ENCODE assay signal across 19 cellular contexts in the genomic region with DNA sequence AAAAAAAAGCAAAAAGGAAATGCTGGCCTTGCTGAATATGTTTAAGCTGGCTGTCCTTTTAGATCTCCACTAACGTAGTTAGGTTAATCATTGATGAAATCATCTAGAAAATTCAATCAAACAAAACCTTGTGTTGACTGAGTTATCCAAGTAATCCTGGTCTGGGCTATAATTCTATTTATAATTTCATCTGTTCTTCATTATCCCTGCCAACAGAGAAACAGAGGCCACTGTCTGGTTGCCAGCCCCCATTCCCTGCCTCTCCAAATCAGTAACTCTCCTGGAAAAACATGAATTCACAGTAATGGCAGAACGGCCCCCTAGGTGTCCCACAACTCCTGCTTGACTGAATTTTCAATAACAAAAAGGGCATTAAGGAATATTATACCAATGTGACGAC. TPM values are rescaled to one million over a fixed set of nuclear protein-coding genes. Genes with fewer than 3 reads are reported as not detected.
DNase-seq lines count a peak whose midpoint lies in the region; ATAC-seq, FAIRE-seq and TF ChIP-seq lines count a peak whose summit lies in the region.
"Had no signal": no experiment of that assay in that cellular context is flagged by ENCODE, and none has a peak within 500 bp of the region (broad histone marks: within the 10 kb centered on the region; RNA-seq: fewer than 3 reads in every experiment).

No MANE protein-coding gene starts in this region.

- no peaks in the 10 kb centered on the region for H3K9me3 ChIP-seq in CD4-positive, alpha-beta T cell (ENCODE audit: control insufficient read depth, low read length)
- H3K9me3 ChIP-seq in Loucy (ENCODE audit: insufficient read depth, low read depth, low read length) (no peaks in the 10 kb centered on the region), H1 (ENCODE audit: insufficient read depth in 2 of 2, low read depth in 1 of 2, low read length in 1 of 2) (no peaks in the 10 kb centered on the region), suprapubic skin (no peaks in the 10 kb centered on the region)
- H3K9me3 ChIP-seq: right atrium auricular region had no signal

- no peak overlapping the region for H3K4me3 ChIP-seq in Loucy (ENCODE audit: low read length, poor library complexity, severe bottlenecking)
- H3K4me3 ChIP-seq in H1 (ENCODE audit: extremely low read depth in 1 of 4, insufficient read depth in 2 of 4, low read depth in 3 of 4, low read length in 4 of 4): no peak overlapping the region
- no peak overlapping the region for H3K4me3 ChIP-seq in mesendoderm (ENCODE audit: low read length)
- no peak overlapping the region for H3K4me3 ChIP-seq in suprapubic skin
- H3K4me3 ChIP-seq: right atrium auricular region had no signal

- no peak overlapping the region for H4K5ac ChIP-seq in H1 (ENCODE audit: insufficient read length, low read depth, low read length)
- no peak overlapping the region for H4K5ac ChIP-seq in mesendoderm (ENCODE audit: low read length)

- peak overlapping the region; percentile 37 for H3K27ac Mint-ChIP-seq in CD4-positive, alpha-beta T cell
- peak overlapping the region; percentile 23 to 59 for H3K27ac Mint-ChIP-seq in natural killer cell treated with Interleukin-12 subunit alpha and Interleukin-12 subunit beta and Interleukin-15 and Interleukin-18, amount 100 ng/mL, for 72 hours

- no peak for DNase-seq in CD4-positive, alpha-beta T cell
- DNase-seq in H1 (ENCODE audit: low read depth in 1 of 2, low spot score in 2 of 2) (no peak), mesendoderm (no peak), suprapubic skin (ENCODE audit: low spot score in 2 of 2) (no peak), GM12891 (ENCODE audit: insufficient read length, low spot score) (no peak)
- no peak for DNase-seq in natural killer cell treated with Interleukin-12 subunit alpha and Interleukin-12 subunit beta and Interleukin-15 and Interleukin-18, amount 100 ng/mL, for 72 hours (ENCODE audit: low spot score)
- no peak for DNase-seq in stimulated activated naive CD8-positive, alpha-beta T cell treated with anti-CD3 and anti-CD28 coated beads, Interleukin-15, Interleukin-2, amounts not matched to agents 100 U/mL and 50 U/mL, for 24 hours
- DNase-seq: activated CD4-positive, CD25-positive, alpha-beta regulatory T cell; activated naive CD4-positive, alpha-beta T cell treated with anti-CD3 and anti-CD28 coated beads for 36 hours; C1 segment of cervical spinal cord; effector CD4-positive, alpha-beta T cell; GOT3; left ventricle myocardium superior; naive thymus-derived CD8-positive, alpha-beta T cell; NCI-H187; NCI-H774; RPMI8226 had no signal

- ATAC-seq in CD4-positive, alpha-beta T cell (ENCODE audit: poor library complexity): no peak
- ATAC-seq in natural killer cell treated with Interleukin-12 subunit alpha and Interleukin-12 subunit beta and Interleukin-15 and Interleukin-18, amount 100 ng/mL, for 72 hours: no peak
- ATAC-seq in stimulated activated naive CD8-positive, alpha-beta T cell treated with anti-CD3 and anti-CD28 coated beads, Interleukin-15, Interleukin-2, amounts not matched to agents 100 U/mL and 50 U/mL, for 24 hours: no peak
- ATAC-seq: left ventricle myocardium superior; naive thymus-derived CD8-positive, alpha-beta T cell had no signal

- H3K36me3 Mint-ChIP-seq in CD4-positive, alpha-beta T cell (ENCODE audit: low read depth): peaks cover 35% of the 10 kb centered on the region
- H3K36me3 Mint-ChIP-seq in natural killer cell treated with Interleukin-12 subunit alpha and Interleukin-12 subunit beta and Interleukin-15 and Interleukin-18, amount 100 ng/mL, for 72 hours: no peaks in the 10 kb centered on the region

- H3K56ac ChIP-seq in H1 (replicated peaks; ENCODE audit: insufficient read length, low read depth, low read length): no peak overlapping the region
- no peak overlapping the region for H3K56ac ChIP-seq in mesendoderm (ENCODE audit: low read length)

- peaks cover 34% of the 10 kb centered on the region for H3K4me1 ChIP-seq in Loucy (ENCODE audit: insufficient read depth, low read length, poor library complexity, severe bottlenecking)
- peaks cover 0 to 3% (median 0%) of the 10 kb centered on the region in 4 experiments; a peak in 1 of 7 replicates for H3K4me1 ChIP-seq in H1 (replicated peaks in 1 of 4; ENCODE audit: control insufficient read depth in 3 of 4, insufficient read depth in 4 of 4, low read length in 3 of 4)
- H3K4me1 ChIP-seq in mesendoderm (ENCODE audit: control insufficient read depth, low read depth, low read length): no peaks in the 10 kb centered on the region
- no peaks in the 10 kb centered on the region for H3K4me1 ChIP-seq in suprapubic skin
- H3K4me1 ChIP-seq: right atrium auricular region had no signal

- H2BK5ac ChIP-seq in H1 (ENCODE audit: low read depth, low read length) (no peak overlapping the region), mesendoderm (ENCODE audit: low read length) (no peak overlapping the region)

- 71% methylated on average over 3 of the region's 3 CpGs; no CpG with 5 or more reads in 1 of the 2 experiments for WGBS in H1 (ENCODE audit: extremely low coverage in 1 of 2, insufficient coverage in 1 of 2, insufficient read length in 1 of 2, insufficient replicate concordance in 2 of 2, low coverage in 1 of 2, low lambda C conversion rate in 2 of 2, missing lambda C conversion rate in 1 of 2), 2 experiments
- no CpG with 5 or more reads among the region's 3 CpGs for WGBS in mesendoderm (ENCODE audit: extremely low coverage, insufficient coverage, low lambda C conversion rate)
- WGBS in suprapubic skin: 77% methylated on average over 3 of the region's 3 CpGs

- H3K79me1 ChIP-seq in H1 (ENCODE audit: low read depth, low read length): no peaks in the 10 kb centered on the region
- no peaks in the 10 kb centered on the region for H3K79me1 ChIP-seq in mesendoderm (ENCODE audit: low read length)

- no peak overlapping the region for H3K4me2 ChIP-seq in Loucy (ENCODE audit: low read depth, low read length, poor library complexity, severe bottlenecking)
- H3K4me2 ChIP-seq in H1 (ENCODE audit: insufficient read depth in 1 of 2, low read depth in 2 of 2, low read length in 2 of 2): no peak overlapping the region
- H3K4me2 ChIP-seq in mesendoderm (ENCODE audit: low read length): no peak overlapping the region

- no peaks in the 10 kb centered on the region for H3F3A ChIP-seq in Loucy (ENCODE audit: low read depth)

- no peak overlapping the region for H3K4me3 Mint-ChIP-seq in CD4-positive, alpha-beta T cell
- no peak overlapping the region for H3K4me3 Mint-ChIP-seq in natural killer cell treated with Interleukin-12 subunit alpha and Interleukin-12 subunit beta and Interleukin-15 and Interleukin-18, amount 100 ng/mL, for 72 hours
- H3K4me3 Mint-ChIP-seq: activated naive CD4-positive, alpha-beta T cell treated with anti-CD3 and anti-CD28 coated beads for 36 hours had no signal

- H3K27me3 ChIP-seq in CD4-positive, alpha-beta T cell (ENCODE audit: control insufficient read depth, insufficient read depth, low read length): no peaks in the 10 kb centered on the region
- H3K27me3 ChIP-seq in Loucy (ENCODE audit: insufficient read depth, low read length, poor library complexity, severe bottlenecking): no peaks in the 10 kb centered on the region
- no peaks in the 10 kb centered on the region for H3K27me3 ChIP-seq in H1 (replicated peaks in 1 of 4; ENCODE audit: control insufficient read depth in 3 of 4, extremely low read depth in 1 of 4, insufficient read depth in 3 of 4, low read length in 3 of 4)
- H3K27me3 ChIP-seq in mesendoderm (ENCODE audit: insufficient read depth, low read length, poor library complexity): no peaks in the 10 kb centered on the region
- H3K27me3 ChIP-seq in suprapubic skin: no peaks in the 10 kb centered on the region
- H3K27me3 ChIP-seq: right atrium auricular region had no signal

- no peak for TF ChIP-seq POLR2A in H1 (IDR thresholded peaks at IDR 0.05; ENCODE audit: control extremely low read depth in 1 of 2, low read depth in 2 of 2, low read length in 2 of 2)
- TF ChIP-seq POLR2A in suprapubic skin (IDR thresholded peaks at IDR 0.05): no peak
- no peak for TF ChIP-seq POLR2A in GM12891 (IDR thresholded peaks at IDR 0.05; ENCODE audit: low read depth, low read length)

- H3K18ac ChIP-seq in H1 (ENCODE audit: extremely low read depth, low read length) (no peak overlapping the region), mesendoderm (ENCODE audit: low read length) (no peak overlapping the region)

- H2BK120ac ChIP-seq in H1 (replicated peaks; ENCODE audit: low read depth, low read length) (no peak overlapping the region), mesendoderm (ENCODE audit: low read depth, low read length) (no peak overlapping the region)

- H2AK5ac ChIP-seq in H1 (ENCODE audit: low read depth, low read length) (no peak overlapping the region), mesendoderm (ENCODE audit: low read length) (no peak overlapping the region)

- H4K8ac ChIP-seq in H1 (ENCODE audit: extremely low read depth, insufficient read depth, low read length) (no peak overlapping the region), mesendoderm (ENCODE audit: low read depth, low read length) (no peak overlapping the region)

- H4K20me1 ChIP-seq in Loucy (ENCODE audit: insufficient read depth, low read length, poor library complexity, severe bottlenecking) (peaks cover 3% of the 10 kb centered on the region), H1 (replicated peaks in 1 of 2; ENCODE audit: control insufficient read depth in 1 of 2, insufficient read depth in 2 of 2, low read length in 2 of 2) (no peaks in the 10 kb centered on the region)

- H3K9ac ChIP-seq in Loucy (ENCODE audit: low read depth, low read length, poor library complexity, severe bottlenecking) (no peak overlapping the region), H1 (replicated peaks in 1 of 4; ENCODE audit: extremely low read depth in 1 of 4, low read depth in 3 of 4, low read length in 3 of 4) (no peak overlapping the region), mesendoderm (ENCODE audit: low read length) (no peak overlapping the region)

- H3K4ac ChIP-seq in H1 (replicated peaks; ENCODE audit: insufficient read length, low read depth, low read length) (no peak overlapping the region), mesendoderm (ENCODE audit: low read depth, low read length) (no peak overlapping the region)

- H2AFZ ChIP-seq in Loucy (ENCODE audit: low read length) (no peak overlapping the region), H1 (ENCODE audit: low read length) (no peak overlapping the region)

- no peaks in the 10 kb centered on the region for H3K27me3 Mint-ChIP-seq in CD4-positive, alpha-beta T cell
- no peaks in the 10 kb centered on the region for H3K27me3 Mint-ChIP-seq in natural killer cell treated with Interleukin-12 subunit alpha and Interleukin-12 subunit beta and Interleukin-15 and Interleukin-18, amount 100 ng/mL, for 72 hours
- H3K27me3 Mint-ChIP-seq: naive thymus-derived CD8-positive, alpha-beta T cell had no signal

- no peak for TF ChIP-seq EP300 in H1 (IDR thresholded peaks at IDR 0.05; ENCODE audit: borderline replicate concordance in 1 of 2, low read depth in 2 of 2, low read length in 2 of 2)
- TF ChIP-seq EP300 in suprapubic skin (IDR thresholded peaks at IDR 0.05): no peak

- H3K14ac ChIP-seq in H1 (ENCODE audit: insufficient read length): no peak overlapping the region

- H2BK20ac ChIP-seq in H1 (ENCODE audit: low read length): no peak overlapping the region

- no peak overlapping the region for H2BK12ac ChIP-seq in H1 (ENCODE audit: low read depth, low read length)

- H3K23ac ChIP-seq in H1 (ENCODE audit: insufficient read length) (no peak overlapping the region), mesendoderm (ENCODE audit: low read length) (no peak overlapping the region)

- CTCF ChIA-PET in CD4-positive, alpha-beta T cell (lab: Charles Lee): interaction anchor here (0.6 to 1.3 kb wide), 3 partner anchors 8 to 91 kb away, joined by 3 to 6 read pairs (median 4); no protein-coding TSS in a partner anchor
- CTCF ChIA-PET in H1 (lab: Charles Lee; ENCODE audit: partially characterized antibody): interaction anchor here (1.1 kb wide), 1 partner anchor 69 kb away, joined by 3 read pairs; no protein-coding TSS in a partner anchor

- H2BK15ac ChIP-seq in H1 (ENCODE audit: low read length): no peak overlapping the region
- no peak overlapping the region for H2BK15ac ChIP-seq in mesendoderm (replicated peaks; ENCODE audit: low read depth)

- POLR2A ChIA-PET in CD4-positive, alpha-beta T cell (lab: Charles Lee): no interaction called here
- POLR2A ChIA-PET in H1 (lab: Charles Lee; ENCODE audit: partially characterized antibody): no interaction called here

- FAIRE-seq in H1 (lab: Jason Lieb, UNC) (no peak), GM12891 (lab: Jason Lieb, UNC) (no peak)

- intact Hi-C loops in CD4-positive, alpha-beta T cell (cut with DNase I, micrococcal nuclease): loop anchor here in 1 of 2 experiments (5.0 kb wide), 1 partner anchor 100 kb away; no protein-coding TSS in a partner anchor

- peaks cover 43% of the 10 kb centered on the region; the same call in 1 of the 2 replicates for H3K79me2 ChIP-seq in Loucy (ENCODE audit: insufficient read depth, low read length)
- no peaks in the 10 kb centered on the region for H3K79me2 ChIP-seq in H1 (ENCODE audit: control insufficient read depth in 1 of 2, insufficient read depth in 2 of 2, low read length in 2 of 2)
- H3K79me2 ChIP-seq in mesendoderm (ENCODE audit: control insufficient read depth, insufficient read depth, low read length): no peaks in the 10 kb centered on the region

- H3K4me1 Mint-ChIP-seq in CD4-positive, alpha-beta T cell (ENCODE audit: low read depth): peaks cover 77% of the 10 kb centered on the region
- peaks cover 58 to 62% of the 10 kb centered on the region in 2 donors for H3K4me1 Mint-ChIP-seq in natural killer cell treated with Interleukin-12 subunit alpha and Interleukin-12 subunit beta and Interleukin-15 and Interleukin-18, amount 100 ng/mL, for 72 hours (ENCODE audit: low read depth in 2 of 2)

- H3K36me3 ChIP-seq in Loucy (ENCODE audit: insufficient read depth, low read length): no peaks in the 10 kb centered on the region
- no peaks in the 10 kb centered on the region for H3K36me3 ChIP-seq in H1 (ENCODE audit: control insufficient read depth in 2 of 4, insufficient read depth in 4 of 4, low read length in 3 of 4)
- no peaks in the 10 kb centered on the region for H3K36me3 ChIP-seq in mesendoderm (ENCODE audit: control insufficient read depth, insufficient read depth, low read length)
- no peaks in the 10 kb centered on the region for H3K36me3 ChIP-seq in suprapubic skin
- H3K36me3 ChIP-seq: right atrium auricular region had no signal

- no peaks in the 10 kb centered on the region for H3K9me2 ChIP-seq in Loucy (replicated peaks; ENCODE audit: low read depth, low read length)

- no peaks in the 10 kb centered on the region for H3K9me3 Mint-ChIP-seq in CD4-positive, alpha-beta T cell
- no peaks in the 10 kb centered on the region for H3K9me3 Mint-ChIP-seq in natural killer cell treated with Interleukin-12 subunit alpha and Interleukin-12 subunit beta and Interleukin-15 and Interleukin-18, amount 100 ng/mL, for 72 hours
- H3K9me3 Mint-ChIP-seq: activated naive CD4-positive, alpha-beta T cell treated with anti-CD3 and anti-CD28 coated beads for 36 hours; naive thymus-derived CD8-positive, alpha-beta T cell had no signal

- peak; percentile 17 to 26; a peak in 2 of 4 replicates for TF ChIP-seq RAD21 in H1 (IDR thresholded peaks at IDR 0.05 in 1 of 2, conservative IDR thresholded peaks at IDR 0.05 in 1 of 2; ENCODE audit: low read depth in 2 of 2, low read length in 2 of 2)

- no peak overlapping the region for H3K27ac ChIP-seq in CD4-positive, alpha-beta T cell (ENCODE audit: low read depth, low read length)
- H3K27ac ChIP-seq in H1 (ENCODE audit: low read depth, low read length): no peak overlapping the region
- H3K27ac ChIP-seq in mesendoderm (ENCODE audit: low read depth, low read length): no peak overlapping the region
- no peak overlapping the region for H3K27ac ChIP-seq in suprapubic skin
- H3K27ac ChIP-seq: right atrium auricular region had no signal

- no peaks in the 10 kb centered on the region for H3K23me2 ChIP-seq in H1 (ENCODE audit: low read depth, low read length)

- no peak for TF ChIP-seq CTCF in CD4-positive, alpha-beta T cell (IDR thresholded peaks at IDR 0.05)
- TF ChIP-seq CTCF in Loucy (conservative IDR thresholded peaks at IDR 0.05; ENCODE audit: low read length) (peak; percentile 27; the same call in 1 of the 2 replicates), H1 (IDR thresholded peaks at IDR 0.05; ENCODE audit: control extremely low read depth in 1 of 3, insufficient read depth in 1 of 3, low read depth in 1 of 3, low read length in 3 of 3) (no peak), suprapubic skin (IDR thresholded peaks at IDR 0.05) (no peak)

- no peak overlapping the region for H4K91ac ChIP-seq in H1 (replicated peaks; ENCODE audit: insufficient read length, low read length)

RNA-seq across cellular contexts. Expression of a gene that starts 24.6 kb away (rescaled TPM):
- 100 to 1,000 TPM; 184 to 209 TPM for total RNA-seq in CD4-positive, alpha-beta T cell
- total RNA-seq in H1 (2021; fragmentation: NEBNext Ultra II Directional; extraction: Animal tissue kit (Norgen Biotek cat#: 25700)): 1.3 and 1.6 TPM in 2 replicates
- 0.24 and 0.33 TPM in 2 replicates for polyA plus RNA-seq in H1 (2011; rRNA removed)
- 0.53 TPM for polyA plus RNA-seq in H1 (2011; cell fraction: cytosol; rRNA removed)
- polyA plus RNA-seq in H1 (2011; cell fraction: nucleus; rRNA removed): 0.87 TPM
- 0.69 to 1.0 TPM (median 0.74 TPM) in 4 replicates for polyA plus RNA-seq in H1 (2012, experiment 1 of 2)
- polyA plus RNA-seq in H1 (2012, experiment 2 of 2): not detected
- polyA plus RNA-seq in H1 (2013, experiment 1 of 2): 0.34 TPM
- 0.61 TPM for polyA plus RNA-seq in H1 (2013, experiment 2 of 2)
- polyA minus RNA-seq in H1 (2011; rRNA and poly(A)+ RNA removed): 1.4 and 3.5 TPM in 2 replicates
- polyA minus RNA-seq in H1 (2011; cell fraction: cytosol; rRNA and poly(A)+ RNA removed): 0.15 TPM
- polyA minus RNA-seq in H1 (2011; cell fraction: nucleus; rRNA and poly(A)+ RNA removed): 2.8 TPM
- 100 to 1,000 TPM; 334 to 378 TPM for total RNA-seq in natural killer cell treated with Interleukin-12 subunit alpha and Interleukin-12 subunit beta and Interleukin-15 and Interleukin-18, amount 100 ng/mL, for 72 hours
- 0.39 TPM for polyA plus RNA-seq in mesendoderm (2013, experiment 1 of 2)
- polyA plus RNA-seq in mesendoderm (2013, experiment 2 of 2): 0.41 TPM
- total RNA-seq in suprapubic skin: 10 to 100 TPM in 3 of 4 donors, 1 to 10 TPM in 1; 8.1 to 35.4 (median 17.2) TPM
- 43.7 TPM for polyA plus RNA-seq in GM12891 (2012; ENCODE audit: low read depth, missing spikeins)

Comparison
In these comparisons a context has a peak if more than half of its experiments do, and no peak if none do; other contexts are left out.
1. RNA of a gene that starts 24.6 kb away (total RNA-seq): 334 to 378 TPM in natural killer cell treated with Interleukin-12 subunit alpha and Interleukin-12 subunit beta and Interleukin-15 and Interleukin-18, amount 100 ng/mL, for 72 hours and 184 to 209 TPM in CD4-positive, alpha-beta T cell; 8.1 to 35.4 TPM in suprapubic skin and 1.3 to 1.6 TPM in H1; every median in the first group is over 4 times any median in the second.